In genomic region chr15:99755692-99756409, GRCh38 we compare ENCODE assay signal across 8 cellular contexts. TPM values are rescaled to one million over a fixed set of nuclear protein-coding genes. Genes with fewer than 3 reads are reported as not detected.
DNase-seq lines count a peak whose midpoint lies in the region; FAIRE-seq and TF ChIP-seq lines count a peak whose summit lies in the region.

No MANE protein-coding gene starts in this region.

- H3K9me3 Mint-ChIP-seq in astrocyte (ENCODE audit: unreplicated experiment) = no peaks in the 10 kb centered on the region

- no peaks in the 10 kb centered on the region for H3K4me1 Mint-ChIP-seq in astrocyte (ENCODE audit: low read depth, unreplicated experiment)

- H3K27me3 Mint-ChIP-seq in astrocyte (ENCODE audit: low read depth, unreplicated experiment) = peaks cover 10% of the 10 kb centered on the region

- H2AFZ ChIP-seq in Loucy (ENCODE audit: low read length) = peak overlapping the region; percentile 18; the same call in 1 of the 2 replicates
- H2AFZ ChIP-seq in astrocyte (ENCODE audit: low read depth, low read length) = no peak overlapping the region
- no peak overlapping the region for H2AFZ ChIP-seq in hepatocyte

- H3K4me3 ChIP-seq in Loucy (ENCODE audit: low read length, poor library complexity, severe bottlenecking) = no peak overlapping the region
- H3K4me3 ChIP-seq in astrocyte (ENCODE audit: insufficient read depth, low read depth, low read length) = no peak overlapping the region
- H3K4me3 ChIP-seq in hepatocyte = no peak overlapping the region
- H3K4me3 ChIP-seq in small intestine (ENCODE audit: low read depth in 1 of 2, low read length in 2 of 2) = no peak overlapping the region

- H3K9me3 ChIP-seq in Loucy (ENCODE audit: insufficient read depth, low read depth, low read length) = no peaks in the 10 kb centered on the region
- no peaks in the 10 kb centered on the region for H3K9me3 ChIP-seq in astrocyte (ENCODE audit: insufficient read depth, low read depth, low read length)
- H3K9me3 ChIP-seq in hepatocyte (ENCODE audit: low read depth) = no peaks in the 10 kb centered on the region
- H3K9me3 ChIP-seq in small intestine (ENCODE audit: control insufficient read depth, low read depth) = no peaks in the 10 kb centered on the region

- CTCF ChIA-PET in HEK293T (lab: Yijun Ruan, JAX) (interaction anchor here (0.7 to 1.8 kb wide), 9 partner anchors 10 to 483 kb away, joined by 3 to 12 read pairs (median 3); partner anchors contain the start of gene LYSMD4), RWPE1 (lab: Yijun Ruan, JAX) (interaction anchor here (0.5 to 2.2 kb wide), 21 partner anchors 8 to 680 kb away, joined by 3 to 13 read pairs (median 3); partner anchors contain the start of gene LYSMD4)

- H3K9me2 ChIP-seq in Loucy (replicated peaks; ENCODE audit: low read depth, low read length) = no peaks in the 10 kb centered on the region
- no peaks in the 10 kb centered on the region for H3K9me2 ChIP-seq in hepatocyte (replicated peaks; ENCODE audit: insufficient read depth)

- no peaks in the 10 kb centered on the region for H4K20me1 ChIP-seq in Loucy (ENCODE audit: insufficient read depth, low read length, poor library complexity, severe bottlenecking)
- no peaks in the 10 kb centered on the region for H4K20me1 ChIP-seq in astrocyte (ENCODE audit: insufficient read depth, low read length)
- no peaks in the 10 kb centered on the region for H4K20me1 ChIP-seq in hepatocyte (ENCODE audit: insufficient read depth, poor library complexity, severe bottlenecking)

- 9% methylated on average over 7 of the region's 7 CpGs for WGBS in hepatocyte (ENCODE audit: low lambda C conversion rate, missing lambda C conversion rate)
- WGBS in small intestine, 3 donors = 6 to 11% (median 8%) methylated on average over 7 of the region's 7 CpGs

- no peak overlapping the region for H3K27ac ChIP-seq in RWPE1
- no peak overlapping the region for H3K27ac ChIP-seq in astrocyte (ENCODE audit: low read depth, low read length)
- no peak overlapping the region for H3K27ac ChIP-seq in hepatocyte
- no peak overlapping the region for H3K27ac ChIP-seq in small intestine (ENCODE audit: low read depth in 1 of 2, low read length in 1 of 2)

- no peaks in the 10 kb centered on the region for H3K79me2 ChIP-seq in Loucy (ENCODE audit: insufficient read depth, low read length)
- H3K79me2 ChIP-seq in astrocyte (ENCODE audit: insufficient read depth, low read length) = no peaks in the 10 kb centered on the region
- no peaks in the 10 kb centered on the region for H3K79me2 ChIP-seq in hepatocyte

- H3K4me1 ChIP-seq in Loucy (ENCODE audit: insufficient read depth, low read length, poor library complexity, severe bottlenecking) (no peaks in the 10 kb centered on the region), astrocyte (ENCODE audit: insufficient read depth, low read length) (no peaks in the 10 kb centered on the region), hepatocyte (ENCODE audit: insufficient read depth) (no peaks in the 10 kb centered on the region), small intestine (ENCODE audit: control insufficient read depth in 2 of 2, insufficient read depth in 1 of 2, low read depth in 1 of 2, low read length in 1 of 2) (no peaks in the 10 kb centered on the region)

- no peak overlapping the region for H3K4me3 Mint-ChIP-seq in astrocyte (ENCODE audit: unreplicated experiment)

- FAIRE-seq in astrocyte (lab: Jason Lieb, UNC) (peak; percentile 56), small intestine (lab: Jason Lieb, UNC) (no peak)

- POLR2A ChIA-PET in HEK293T (lab: Yijun Ruan, JAX) (interaction anchor here (2.0 kb wide), 1 partner anchor 23 kb away, joined by 13 read pairs; the partner anchor contains the start of gene LYSMD4), RWPE1 (lab: Yijun Ruan, JAX; ENCODE audit: low non-redundant PET) (interaction anchor here (0.5 kb wide), 1 partner anchor 26 kb away, joined by 3 read pairs; no protein-coding TSS in a partner anchor)

- no peak overlapping the region for H3K9ac ChIP-seq in Loucy (ENCODE audit: low read depth, low read length, poor library complexity, severe bottlenecking)
- H3K9ac ChIP-seq in astrocyte (ENCODE audit: low read length) = no peak overlapping the region

- TF ChIP-seq CTCF in Loucy (conservative IDR thresholded peaks at IDR 0.05; ENCODE audit: low read length) (peak; percentile 88), RWPE1 (conservative IDR thresholded peaks at IDR 0.05; ENCODE audit: low read depth) (peak; percentile 94), astrocyte (IDR thresholded peaks at IDR 0.05; ENCODE audit: insufficient read depth, low read depth, low read length) (peak; percentile 84), hepatocyte (IDR thresholded peaks at IDR 0.05; ENCODE audit: poor library complexity) (peak; percentile 78)

- no peaks in the 10 kb centered on the region for H3K36me3 ChIP-seq in Loucy (ENCODE audit: insufficient read depth, low read length)
- H3K36me3 ChIP-seq in astrocyte (ENCODE audit: insufficient read depth, low read length) = no peaks in the 10 kb centered on the region
- no peaks in the 10 kb centered on the region for H3K36me3 ChIP-seq in hepatocyte (replicated peaks; ENCODE audit: insufficient read depth, low read depth)
- H3K36me3 ChIP-seq in small intestine (ENCODE audit: control insufficient read depth in 2 of 2, insufficient read depth in 2 of 2, low read length in 2 of 2) = no peaks in the 10 kb centered on the region

- peak in 5 of 6 experiments; percentile 3 to 77 (median 8) for DNase-seq in stimulated activated naive CD4-positive, alpha-beta T cell (lab: John Stamatoyannopoulos, UW)
- DNase-seq in stimulated activated naive CD4-positive, alpha-beta T cell treated with Interleukin-2 at 50 U/mL for 16 hours (lab: John Stamatoyannopoulos, UW) = no peak
- DNase-seq in HEK293T (ENCODE audit: extremely low spot score) (peak; percentile 76), RWPE1 (ENCODE audit: low spot score) (peak; percentile 69), astrocyte (ENCODE audit: low read depth) (peak; percentile 39), hepatocyte (ENCODE audit: low spot score) (peak; percentile 83), small intestine (peak; percentile 75)

- H3K27ac Mint-ChIP-seq in astrocyte (ENCODE audit: unreplicated experiment) = no peak overlapping the region

- no peaks in the 10 kb centered on the region for H3F3A ChIP-seq in Loucy (ENCODE audit: low read depth)

- no peak overlapping the region for H3K4me2 ChIP-seq in Loucy (ENCODE audit: low read depth, low read length, poor library complexity, severe bottlenecking)
- H3K4me2 ChIP-seq in astrocyte (ENCODE audit: low read length) = no peak overlapping the region
- H3K4me2 ChIP-seq in hepatocyte = no peak overlapping the region

- H3K27me3 ChIP-seq in Loucy (ENCODE audit: insufficient read depth, low read length, poor library complexity, severe bottlenecking) (no peaks in the 10 kb centered on the region), astrocyte (ENCODE audit: insufficient read depth, low read length) (no peaks in the 10 kb centered on the region), hepatocyte (no peaks in the 10 kb centered on the region), small intestine (ENCODE audit: control insufficient read depth in 2 of 2, insufficient read depth in 2 of 2, low read length in 2 of 2) (no peaks in the 10 kb centered on the region)

- H3K36me3 Mint-ChIP-seq in astrocyte (ENCODE audit: low read depth, unreplicated experiment) = no peaks in the 10 kb centered on the region

TF ChIP-seq in HEK293T, 16 proteins besides CTCF, POLR2A, EP300 and RAD21:
- TF ChIP-seq LEF1 (IDR thresholded peaks at IDR 0.05; ENCODE audit: borderline replicate concordance) (no peak), TARDBP (IDR thresholded peaks at IDR 0.05) (no peak), FOXM1 (IDR thresholded peaks at IDR 0.05; ENCODE audit: borderline replicate concordance) (no peak), FOXK2 (IDR thresholded peaks at IDR 0.05) (no peak), CTBP1 (IDR thresholded peaks at IDR 0.05; ENCODE audit: borderline replicate concordance) (no peak), ELF4 (IDR thresholded peaks at IDR 0.05) (no peak), ARNT (IDR thresholded peaks at IDR 0.05) (no peak), PKNOX1 (IDR thresholded peaks at IDR 0.05) (no peak), NFRKB (IDR thresholded peaks at IDR 0.05) (no peak), HDGF (IDR thresholded peaks at IDR 0.05; ENCODE audit: borderline replicate concordance) (no peak), BHLHE40 (IDR thresholded peaks at IDR 0.05; ENCODE audit: borderline replicate concordance) (no peak), SP1 (IDR thresholded peaks at IDR 0.05) (no peak), ZNF384 (IDR thresholded peaks at IDR 0.05) (no peak), SUZ12 (IDR thresholded peaks at IDR 0.05) (no peak)

RNA-seq across cellular contexts. Expression of gene LYSMD4, which starts 22.6 kb away (rescaled TPM):
- total RNA-seq in astrocyte (3.8 and 5.0 TPM in 2 replicates), hepatocyte (7.7 and 12.8 TPM in 2 replicates)
- polyA plus RNA-seq in hepatocyte (9.0 and 15.4 TPM in 2 replicates), small intestine (1 to 10 TPM; 5.4 to 8.9 (median 6.0) TPM)
